ENCODE assay signal across 9 cellular contexts in the genomic region with DNA sequence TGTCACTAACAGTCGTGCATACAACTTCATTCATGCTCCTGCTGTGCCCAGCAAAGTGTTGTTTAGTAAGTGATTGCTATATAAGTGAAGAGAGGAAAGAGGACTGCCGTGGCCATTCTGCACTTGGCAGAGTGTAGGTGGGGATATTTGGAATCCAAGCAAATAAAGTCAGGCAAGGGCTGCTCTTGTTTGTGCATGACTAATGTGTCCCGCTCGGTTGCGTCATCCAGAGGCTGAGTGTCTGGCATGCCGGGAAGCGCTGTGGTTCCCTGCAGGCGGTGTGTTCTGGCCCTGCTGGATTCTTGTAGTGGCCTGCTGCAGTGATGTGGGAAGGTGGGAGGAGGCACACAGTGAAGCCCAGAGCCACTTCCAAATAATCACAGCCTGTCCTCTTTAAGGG.
DNase-seq lines count a peak whose midpoint lies in the region; ATAC-seq and TF ChIP-seq lines count a peak whose summit lies in the region.
"Had no signal": no experiment of that assay in that cellular context is flagged by ENCODE, and none has a peak within 500 bp of the region (broad histone marks: within the 10 kb centered on the region; RNA-seq: fewer than 3 reads in every experiment).

No MANE protein-coding gene starts in this region.

- peak overlapping the region; percentile 86 for H3K27ac Mint-ChIP-seq in Calu3 (ENCODE audit: unreplicated experiment)

- no peaks in the 10 kb centered on the region for H3K9me3 Mint-ChIP-seq in Calu3 (ENCODE audit: low read depth, unreplicated experiment)

- CTCF ChIA-PET in Calu3 (lab: Charles Lee): interaction anchor here (1.4 kb wide), 1 partner anchor 138 kb away, joined by 6 read pairs; no protein-coding TSS in a partner anchor

- H3K9me3 ChIP-seq in neuronal stem cell (replicated peaks in 1 of 2; ENCODE audit: control insufficient read depth in 2 of 2, insufficient read depth in 1 of 2, low read depth in 1 of 2, low read length in 2 of 2): no peaks in the 10 kb centered on the region

- H3K36me3 Mint-ChIP-seq in Calu3 (ENCODE audit: insufficient read depth, unreplicated experiment): peaks cover 6% of the 10 kb centered on the region

- no TSS peak for BruUV-seq in Calu3 (replicated peaks; lab: Mats Ljungman, UMichigan)

- H4K8ac ChIP-seq in neuronal stem cell (ENCODE audit: low read depth, low read length): no peak overlapping the region

- no peaks in the 10 kb centered on the region for H3K36me3 ChIP-seq in neuronal stem cell (replicated peaks in 1 of 2; ENCODE audit: control insufficient read depth in 2 of 2, insufficient read depth in 2 of 2, low read length in 2 of 2)
- H3K36me3 ChIP-seq: cardiac muscle cell had no signal

- H3K4me3 Mint-ChIP-seq in Calu3 (ENCODE audit: low read depth, unreplicated experiment): peak overlapping the region; percentile 39

- no CpG with 5 or more reads among the region's 8 CpGs for WGBS in neuronal stem cell (ENCODE audit: extremely low coverage in 2 of 2, insufficient read length in 2 of 2, insufficient replicate concordance in 1 of 2), 2 donors

- H3K23ac ChIP-seq in neuronal stem cell (ENCODE audit: low read depth, low read length, poor library complexity): no peak overlapping the region

- peak overlapping the region in 1 of 2 donors; percentile 18 for H3K4me3 ChIP-seq in neuronal stem cell (ENCODE audit: low read length in 2 of 2)
- H3K4me3 ChIP-seq: cardiac muscle cell had no signal

- peak; percentile 91 for DNase-seq in Calu3
- peak; percentile 78 for DNase-seq in NCI-H510A treated with DMSO at 0.1 percent for 48 hours (lab: John Stamatoyannopoulos, UW)
- no peak for DNase-seq in neuronal stem cell (ENCODE audit: low spot score)
- DNase-seq in cerebellar nuclear complex (lab: John Stamatoyannopoulos, UW): no peak
- DNase-seq in retina: no peak

- no peaks in the 10 kb centered on the region for H3K79me1 ChIP-seq in neuronal stem cell (ENCODE audit: low read depth, low read length)

- H2BK120ac ChIP-seq in neuronal stem cell (ENCODE audit: low read depth, low read length): no peak overlapping the region

- H2BK12ac ChIP-seq in neuronal stem cell (ENCODE audit: low read length): no peak overlapping the region

- no peak overlapping the region for H3K27ac ChIP-seq in neuronal stem cell (replicated peaks; ENCODE audit: low read length)
- H3K27ac ChIP-seq: cardiac muscle cell had no signal

- no peak overlapping the region for H2AK5ac ChIP-seq in neuronal stem cell (ENCODE audit: low read depth, low read length)

- H3K27me3 Mint-ChIP-seq in Calu3 (ENCODE audit: unreplicated experiment): no peaks in the 10 kb centered on the region

- no peak overlapping the region for H3K4ac ChIP-seq in neuronal stem cell (ENCODE audit: low read length)

- no peak overlapping the region for H2BK5ac ChIP-seq in neuronal stem cell (ENCODE audit: low read length)

- H2BK15ac ChIP-seq in neuronal stem cell (ENCODE audit: low read length): no peak overlapping the region

- H3K4me1 Mint-ChIP-seq in Calu3 (ENCODE audit: low read depth, unreplicated experiment): peaks cover 50% of the 10 kb centered on the region

- intact Hi-C loops in Calu3 (cut with micrococcal nuclease; ENCODE audit: unreplicated experiment): loop anchor here (2.0 to 5.0 kb wide), 3 partner anchors 138 to 324 kb away; partner anchors contain the start of gene ANKH

- H3K4me1 ChIP-seq in neuronal stem cell (ENCODE audit: control insufficient read depth in 2 of 2, insufficient read depth in 1 of 2, low read depth in 1 of 2, low read length in 2 of 2): peaks cover 2 to 8% of the 10 kb centered on the region in 2 donors

- peak overlapping the region; percentile 6 for H2AFZ ChIP-seq in neuronal stem cell (ENCODE audit: low read length)

- no peak overlapping the region for H3K4me2 ChIP-seq in neuronal stem cell (ENCODE audit: insufficient read depth, low read length, poor library complexity, severe bottlenecking)

- TF ChIP-seq CTCF in Calu3 (IDR thresholded peaks at IDR 0.05; ENCODE audit: unreplicated experiment): no peak

- ATAC-seq in esophagus mucosa (peak; percentile 98), GM19397 (IDR thresholded peaks at IDR 0.05; ENCODE audit: unreplicated experiment) (no peak), GM19023 (IDR thresholded peaks at IDR 0.05; ENCODE audit: unreplicated experiment) (no peak)

- H3K27me3 ChIP-seq in neuronal stem cell (ENCODE audit: control insufficient read depth in 3 of 3, insufficient read depth in 3 of 3, low read depth in 1 of 3, low read length in 3 of 3): no peaks in the 10 kb centered on the region
- H3K27me3 ChIP-seq: cardiac muscle cell had no signal

- no peak overlapping the region for H3K9ac ChIP-seq in neuronal stem cell (ENCODE audit: low read depth, low read length, poor library complexity)

- no peak overlapping the region for H3K14ac ChIP-seq in neuronal stem cell (ENCODE audit: low read length)

- no peak overlapping the region for H3K18ac ChIP-seq in neuronal stem cell (ENCODE audit: low read length)

- no peak overlapping the region for H4K91ac ChIP-seq in neuronal stem cell (ENCODE audit: low read depth, low read length, poor library complexity)

Comparison
In these comparisons a context has a peak if more than half of its experiments do, and no peak if none do; other contexts are left out.
1. DNase-seq: peak in Calu3 (single experiment) and NCI-H510A treated with DMSO at 0.1 percent for 48 hours (single experiment); none in neuronal stem cell (single experiment), cerebellar nuclear complex (0 of 2) and retina (single experiment).